ENCODE assay signal across 8 cellular contexts in genomic region chr11:46381836-46382643, GRCh38. TPM values are rescaled to one million over a fixed set of nuclear protein-coding genes. Genes with fewer than 3 reads are reported as not detected.
A peak's percentile ranks its signal among the peaks of the same experiment; 100 is the strongest.
DNase-seq lines count a peak whose midpoint lies in the region; ATAC-seq, FAIRE-seq and TF ChIP-seq lines count a peak whose summit lies in the region.

No MANE protein-coding gene starts in this region.

- peak overlapping the region in 3 of 4 donors; percentile 65 to 86 (median 67) for H3K4me3 Mint-ChIP-seq in IgD-negative memory B cell
- peak overlapping the region; percentile 92 for H3K4me3 Mint-ChIP-seq in mesothelial cell of epicardium

- no peaks in the 10 kb centered on the region for H3K9me3 Mint-ChIP-seq in IgD-negative memory B cell
- H3K9me3 Mint-ChIP-seq in mesothelial cell of epicardium, result no peaks in the 10 kb centered on the region

- H3K79me2 ChIP-seq in GM12878 (ENCODE audit: control insufficient read depth, insufficient read depth, low read length), result no peaks in the 10 kb centered on the region

- TF ChIP-seq EP300 in GM12878 (IDR thresholded peaks at IDR 0.05; ENCODE audit: borderline replicate concordance in 1 of 2, control insufficient read depth in 1 of 2, low read depth in 2 of 2, low read length in 2 of 2), result no peak

- TF ChIP-seq CTCF in GM12878 (IDR thresholded peaks at IDR 0.05 in 2 of 3, conservative IDR thresholded peaks at IDR 0.05 in 1 of 3; ENCODE audit: control insufficient read depth in 2 of 3, extremely low read depth in 1 of 3, insufficient read depth in 1 of 3, low read depth in 3 of 3, low read length in 3 of 3), result no peak
- TF ChIP-seq CTCF in mesothelial cell of epicardium (IDR thresholded peaks at IDR 0.05; ENCODE audit: unreplicated experiment), result no peak

- peak overlapping the region; percentile 35; the same call in 1 of the 2 replicates for H3K9ac ChIP-seq in GM12878 (ENCODE audit: control insufficient read depth, insufficient read depth, low read length)

- H3K4me3 ChIP-seq in GM12878 (peak overlapping the region; percentile 50; the same call in 1 of the 2 replicates), aorta (ENCODE audit: low read length in 2 of 2) (peak overlapping the region; percentile 11 to 22)

- peaks cover 30% of the 10 kb centered on the region for H3K27me3 Mint-ChIP-seq in IgD-negative memory B cell
- H3K27me3 Mint-ChIP-seq in mesothelial cell of epicardium (ENCODE audit: low read depth), result peaks cover 14% of the 10 kb centered on the region

- TF ChIP-seq POLR2A in GM12878 (IDR thresholded peaks at IDR 0.05; ENCODE audit: low read depth, low read length), result no peak

- intact Hi-C loops in GM12878 (cut with micrococcal nuclease; ENCODE audit: unreplicated experiment), result no loop called here
- intact Hi-C loops in aorta (cut with DNase I), result no loop called here

- WGBS in GM12878 (ENCODE audit: insufficient coverage, insufficient replicate concordance, low lambda C conversion rate, missing lambda C conversion rate), result 16% methylated on average over 63 of the region's 65 CpGs
- WGBS in aorta, 2 donors, result 2 to 3% methylated on average over 62 to 65 of the region's 65 CpGs

- SMC1A ChIA-PET in GM12878 (lab: Charles Lee; ENCODE audit: uncharacterized antibody, unreplicated experiment), result no interaction called here

- H3K27me3 ChIP-seq in GM12878 (replicated peaks in 1 of 2; ENCODE audit: control insufficient read depth in 2 of 2, insufficient read depth in 2 of 2, low read length in 1 of 2), result peaks cover 6 to 14% of the 10 kb centered on the region in 2 experiments
- no peaks in the 10 kb centered on the region for H3K27me3 ChIP-seq in aorta (ENCODE audit: control insufficient read depth in 1 of 2, insufficient read depth in 2 of 2, low read length in 1 of 2)

- H3K4me1 Mint-ChIP-seq in IgD-negative memory B cell, result peaks cover 0 to 4% (median 0%) of the 10 kb centered on the region in 3 donors
- H3K4me1 Mint-ChIP-seq in mesothelial cell of epicardium, result peaks cover 19% of the 10 kb centered on the region

- H3K9me3 ChIP-seq in GM12878 (replicated peaks; ENCODE audit: control insufficient read depth, insufficient read depth, low read length), result no peaks in the 10 kb centered on the region
- H3K9me3 ChIP-seq in aorta (ENCODE audit: control insufficient read depth, low read length), result no peaks in the 10 kb centered on the region

- peak; percentile 41 for DNase-seq in DMS79 treated with DMSO at 0.1 percent for 48 hours (lab: John Stamatoyannopoulos, UW)
- DNase-seq in GM12878 (ENCODE audit: low read depth, low spot score), result no peak
- DNase-seq in mesothelial cell of epicardium (ENCODE audit: low spot score in 2 of 2, unreplicated experiment in 2 of 2), result peak in 1 of 2 experiments; percentile 70
- peak in 1 of 2 donors; percentile 73 for DNase-seq in aorta
- no peak for DNase-seq in MV-4-11 (lab: John Stamatoyannopoulos, UW)

- no peak for FAIRE-seq in GM12878 (lab: Jason Lieb, UNC)

- in situ Hi-C loops in GM12878 (cut with MboI), result no loop called here

- H3K27ac Mint-ChIP-seq in IgD-negative memory B cell (no peak overlapping the region), mesothelial cell of epicardium (peak overlapping the region; percentile 93)

- H3K27ac ChIP-seq in GM12878 (ENCODE audit: control insufficient read depth, insufficient read depth) (no peak overlapping the region), aorta (ENCODE audit: low read depth in 1 of 2, low read length in 2 of 2) (no peak overlapping the region)

- RAD21 ChIA-PET in GM12878 (lab: Charles Lee; ENCODE audit: unreplicated experiment), result interaction anchor here (1.0 kb wide), 1 partner anchor 98 kb away, joined by 3 read pairs; no protein-coding TSS in a partner anchor

- POLR2A ChIA-PET in GM12878 (lab: Charles Lee), result no interaction called here

- H4K20me1 ChIP-seq in GM12878 (ENCODE audit: control insufficient read depth, insufficient read depth), result no peaks in the 10 kb centered on the region

- peak overlapping the region; percentile 93 for H3K4me2 ChIP-seq in GM12878 (ENCODE audit: control insufficient read depth, insufficient read depth)

- H3K36me3 ChIP-seq in GM12878 (ENCODE audit: control insufficient read depth in 2 of 2, insufficient read depth in 2 of 2, low read length in 1 of 2), result peaks cover 0 to 3% of the 10 kb centered on the region in 2 experiments; a peak in 2 of 4 replicates
- H3K36me3 ChIP-seq in aorta (ENCODE audit: control insufficient read depth in 1 of 2, insufficient read depth in 2 of 2, low read length in 1 of 2), result no peaks in the 10 kb centered on the region

- H3K36me3 Mint-ChIP-seq in IgD-negative memory B cell (peaks cover 2% of the 10 kb centered on the region), mesothelial cell of epicardium (peaks cover 9% of the 10 kb centered on the region)

- CTCF ChIA-PET in GM12878 (lab: Yijun Ruan, JAX), result interaction anchor here (1.2 to 1.8 kb wide), 5 partner anchors 12 to 172 kb away, joined by 3 to 9 read pairs (median 5); no protein-coding TSS in a partner anchor

- H3K4me1 ChIP-seq in GM12878 (ENCODE audit: control insufficient read depth, insufficient read depth, low read length) (peaks cover 8% of the 10 kb centered on the region), aorta (ENCODE audit: control insufficient read depth in 1 of 2, insufficient read depth in 2 of 2, low read length in 2 of 2) (no peaks in the 10 kb centered on the region)

- H2AFZ ChIP-seq in GM12878 (ENCODE audit: control insufficient read depth, low read depth, low read length), result no peak overlapping the region

- TF ChIP-seq RAD21 in GM12878 (IDR thresholded peaks at IDR 0.05; ENCODE audit: insufficient read depth, low read depth, low read length), result no peak

- BruUV-seq in GM12878 (replicated peaks; lab: Mats Ljungman, UMichigan), result no TSS peak

- ATAC-seq in GM12878, result peak; percentile 20
- no peak for ATAC-seq in aorta (ENCODE audit: low FRiP score)
- ATAC-seq in GM18868 (IDR thresholded peaks at IDR 0.05; ENCODE audit: unreplicated experiment), result no peak
- ATAC-seq in GM21619 (IDR thresholded peaks at IDR 0.05; ENCODE audit: unreplicated experiment), result no peak

RNA-seq across cellular contexts. Expression of gene MDK, which starts 0.6 kb away (rescaled TPM):
- polyA plus RNA-seq in IgD-negative memory B cell, result 0.60 TPM
- total RNA-seq in GM12878 (2013; cell fraction: nucleolus; rRNA removed), result 9.0 and 12.6 TPM in 2 replicates
- total RNA-seq in GM12878 (2014; rRNA removed), result 6.9 and 8.5 TPM in 2 replicates
- total RNA-seq in GM12878 (2014; rRNA removed; fragmentation: Illumina TruSeq; extraction: Trizol), result 4.7 and 5.5 TPM in 2 replicates
- 11.2 and 12.8 TPM in 2 replicates for total RNA-seq in GM12878 (2021)
- 7.4 TPM for polyA plus RNA-seq in GM12878 (2011; ENCODE audit: low read depth)
- 2.6 and 3.8 TPM in 2 replicates for polyA plus RNA-seq in GM12878 (2011; rRNA removed)
- 9.0 and 10.2 TPM in 2 replicates for polyA plus RNA-seq in GM12878 (2011; cell fraction: cytosol; rRNA removed)
- polyA plus RNA-seq in GM12878 (2011; cell fraction: nucleus; rRNA removed), result 4.6 and 4.7 TPM in 2 replicates
- 6.1 and 9.0 TPM in 2 replicates for polyA plus RNA-seq in GM12878 (2012)
- polyA plus RNA-seq in GM12878 (2014; fragmentation: Illumina TruSeq; extraction: Trizol), result 3.0 and 12.3 TPM in 2 replicates
- 1 to 10 TPM in 1 of 2 experiments, under 1 TPM in 1; 0.77 to 2.3 TPM for polyA plus RNA-seq in GM12878 (2014; fragmentation: Nextera tagmentation; extraction: Ambion mirVana)
- 12.6 and 17.8 TPM in 2 replicates for polyA plus RNA-seq in GM12878 (2014; rRNA removed)
- polyA plus RNA-seq in GM12878 (2016; fragmentation: Nextera tagmentation; extraction: Ambion mirVana), result 10 to 100 TPM; 11.8 to 13.7 TPM
- polyA minus RNA-seq in GM12878 (2011; rRNA and poly(A)+ RNA removed), result 1.4 and 1.5 TPM in 2 replicates
- 2.5 TPM in 1 of 2 replicates, not detected in the other for polyA minus RNA-seq in GM12878 (2011; cell fraction: cytosol; rRNA and poly(A)+ RNA removed)
- 0.48 and 1.3 TPM in 2 replicates for polyA minus RNA-seq in GM12878 (2011; cell fraction: nucleus; rRNA and poly(A)+ RNA removed)
- 1,547 to 1,604 TPM (median 1,586 TPM) in 3 replicates for total RNA-seq in mesothelial cell of epicardium
- 10 to 100 TPM; 11.8 to 23.4 TPM for total RNA-seq in aorta
- 10 to 100 TPM; 15.8 to 40.3 TPM for polyA plus RNA-seq in aorta

RNA-seq across cellular contexts. Expression of gene CHRM4, which starts 9.5 kb away (rescaled TPM):
- polyA plus RNA-seq in IgD-negative memory B cell, result 0.29 TPM
- total RNA-seq in GM12878 (2013; cell fraction: nucleolus; rRNA removed), result not detected in 2 replicates
- total RNA-seq in GM12878 (2014; rRNA removed), result 0.23 TPM in 1 of 2 replicates, not detected in the other
- not detected in 2 replicates for total RNA-seq in GM12878 (2014; rRNA removed; fragmentation: Illumina TruSeq; extraction: Trizol)
- 0.13 TPM in 1 of 2 replicates, not detected in the other for total RNA-seq in GM12878 (2021)
- polyA plus RNA-seq in GM12878 (2011; ENCODE audit: low read depth), result 0.17 TPM
- polyA plus RNA-seq in GM12878 (2011; rRNA removed), result not detected in 2 replicates
- polyA plus RNA-seq in GM12878 (2011; cell fraction: cytosol; rRNA removed), result 0.04 and 0.05 TPM in 2 replicates
- polyA plus RNA-seq in GM12878 (2011; cell fraction: nucleus; rRNA removed), result 0.13 TPM in 1 of 2 replicates, not detected in the other
- polyA plus RNA-seq in GM12878 (2012), result 0.11 and 0.16 TPM in 2 replicates
- polyA plus RNA-seq in GM12878 (2014; fragmentation: Illumina TruSeq; extraction: Trizol), result 0.12 TPM in 1 of 2 replicates, not detected in the other
- not detected for polyA plus RNA-seq in GM12878 (2014; fragmentation: Nextera tagmentation; extraction: Ambion mirVana)
- not detected in 2 replicates for polyA plus RNA-seq in GM12878 (2014; rRNA removed)
- not detected for polyA plus RNA-seq in GM12878 (2016; fragmentation: Nextera tagmentation; extraction: Ambion mirVana)
- not detected in 2 replicates for polyA minus RNA-seq in GM12878 (2011; rRNA and poly(A)+ RNA removed)
- not detected in 2 replicates for polyA minus RNA-seq in GM12878 (2011; cell fraction: cytosol; rRNA and poly(A)+ RNA removed)
- not detected in 2 replicates for polyA minus RNA-seq in GM12878 (2011; cell fraction: nucleus; rRNA and poly(A)+ RNA removed)
- 0.42 to 0.68 TPM (median 0.51 TPM) in 3 replicates for total RNA-seq in mesothelial cell of epicardium
- total RNA-seq in aorta, result under 1 TPM in 1 of 2 donors, not detected in 1; 0.29 TPM
- polyA plus RNA-seq in aorta, result 1 to 10 TPM in 1 of 2 donors, under 1 TPM in 1; 0.28 to 1.9 TPM

RNA-seq across cellular contexts. Expression of gene DGKZ, which starts 34.8 kb away (rescaled TPM):
- polyA plus RNA-seq in IgD-negative memory B cell (9.0 TPM), GM12878 (2011; rRNA removed) (16.5 and 35.2 TPM in 2 replicates), GM12878 (2014; fragmentation: Illumina TruSeq; extraction: Trizol) (8.3 and 29.0 TPM in 2 replicates), GM12878 (2014; fragmentation: Nextera tagmentation; extraction: Ambion mirVana) (1 to 10 TPM in 1 of 2 experiments, under 1 TPM in 1; 0.50 to 1.6 TPM), GM12878 (2014; rRNA removed) (68.4 and 78.5 TPM in 2 replicates), GM12878 (2016; fragmentation: Nextera tagmentation; extraction: Ambion mirVana) (10 to 100 TPM; 43.7 to 44.6 TPM), aorta (10 to 100 TPM; 15.8 to 33.4 TPM)
- total RNA-seq in GM12878 (2013; cell fraction: nucleolus; rRNA removed), result 125 and 130 TPM in 2 replicates
- total RNA-seq in GM12878 (2014; rRNA removed) (59.0 and 67.4 TPM in 2 replicates), GM12878 (2014; rRNA removed; fragmentation: Illumina TruSeq; extraction: Trizol) (17.5 and 22.3 TPM in 2 replicates), GM12878 (2021) (69.3 and 78.4 TPM in 2 replicates), mesothelial cell of epicardium (46.3 to 50.6 TPM (median 46.5 TPM) in 3 replicates), aorta (10 to 100 TPM; 36.1 to 61.1 TPM)
- polyA plus RNA-seq in GM12878 (2011; ENCODE audit: low read depth), result 16.5 TPM
- polyA plus RNA-seq in GM12878 (2011; cell fraction: cytosol; rRNA removed), result 68.4 and 86.8 TPM in 2 replicates
- 403 and 444 TPM in 2 replicates for polyA plus RNA-seq in GM12878 (2011; cell fraction: nucleus; rRNA removed)
- polyA plus RNA-seq in GM12878 (2012), result 43.3 and 52.1 TPM in 2 replicates
- 36.9 and 81.4 TPM in 2 replicates for polyA minus RNA-seq in GM12878 (2011; rRNA and poly(A)+ RNA removed)
- polyA minus RNA-seq in GM12878 (2011; cell fraction: cytosol; rRNA and poly(A)+ RNA removed), result 26.5 and 41.5 TPM in 2 replicates
- 67.3 and 115 TPM in 2 replicates for polyA minus RNA-seq in GM12878 (2011; cell fraction: nucleus; rRNA and poly(A)+ RNA removed)

Comparison
In these comparisons a context has a peak if more than half of its experiments do, and no peak if none do; other contexts are left out.
1. RNA of gene MDK, which starts 0.6 kb away (total RNA-seq): 1,547 to 1,604 TPM in mesothelial cell of epicardium; 11.8 to 23.4 TPM in aorta and 4.7 to 12.8 TPM in GM12878; every median in the first group is over 10 times any median in the second.